In the genomic region with DNA sequence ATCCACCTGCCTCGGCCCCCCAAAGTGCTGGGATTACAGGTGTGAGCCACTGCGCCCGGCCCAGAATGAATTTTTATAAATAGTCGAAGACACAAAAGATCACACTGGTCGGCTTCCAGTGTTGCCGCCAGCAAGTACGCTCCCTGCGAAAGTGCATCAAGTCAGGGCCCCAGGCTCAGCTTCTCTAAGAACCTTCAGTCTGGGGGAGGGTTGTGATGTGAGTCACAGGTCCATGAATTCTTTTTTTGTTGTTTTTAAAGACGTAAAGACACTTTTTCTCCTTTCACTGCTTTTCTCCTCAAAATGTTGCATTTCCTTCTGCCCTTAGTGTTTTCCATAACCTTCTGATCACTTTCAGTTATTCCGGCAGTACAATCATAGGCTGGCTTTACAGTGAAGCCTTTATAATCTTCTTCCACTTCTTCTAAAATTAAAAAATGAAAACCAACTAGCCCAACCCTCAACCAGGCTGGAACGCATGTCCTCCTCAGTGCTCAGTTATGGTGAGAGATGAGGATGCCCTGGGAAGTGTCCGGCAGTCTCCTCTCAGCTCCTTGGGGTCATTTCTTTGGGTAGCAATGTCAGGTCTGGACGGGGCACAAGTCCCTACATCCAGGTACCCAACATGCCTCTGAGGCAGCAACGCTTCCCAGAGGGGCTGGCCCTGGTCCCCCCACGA, we compare ENCODE assay signal across 22 cellular contexts.
DNase-seq lines count a peak whose midpoint lies in the region; ATAC-seq, FAIRE-seq and TF ChIP-seq lines count a peak whose summit lies in the region.
"Had no signal": no experiment of that assay in that cellular context is flagged by ENCODE, and none has a peak within 500 bp of the region (broad histone marks: within the 10 kb centered on the region; RNA-seq: fewer than 3 reads in every experiment).

No MANE protein-coding gene starts in this region.

- H3K9ac ChIP-seq in K562 (ENCODE audit: insufficient read depth in 1 of 2, low read depth in 2 of 2, low read length in 2 of 2) = no peak overlapping the region
- H3K9ac ChIP-seq: SK-N-SH had no signal

- H3K36me3 Mint-ChIP-seq in naive B cell = peaks cover 15 to 38% of the 10 kb centered on the region in 2 donors

- peaks cover 0 to 2% (median 0%) of the 10 kb centered on the region in 7 donors for H3K9me3 Mint-ChIP-seq in naive B cell
- H3K9me3 Mint-ChIP-seq: stimulated activated memory B cell treated with anti-CD40 and anti-IgM and Interleukin-4, amounts not matched to agents 10 μg/mL and 1 μg/mL and 100 μg/mL, for 72 hours had no signal

- peak overlapping the region in 5 of 6 donors; percentile 26 to 69 (median 47) for H3K27ac Mint-ChIP-seq in naive B cell
- H3K27ac Mint-ChIP-seq: stimulated activated memory B cell treated with anti-CD40 and anti-IgM and Interleukin-4, amounts not matched to agents 10 μg/mL and 1 μg/mL and 100 μg/mL, for 72 hours had no signal

- no peak for TF ChIP-seq EP300 in K562 (IDR thresholded peaks at IDR 0.05; ENCODE audit: low read length)

- H3K4me2 ChIP-seq in K562 (ENCODE audit: insufficient read depth, low read length) = no peak overlapping the region
- H3K4me2 ChIP-seq: SK-N-SH had no signal

- FAIRE-seq in H54 (lab: Jason Lieb, UNC) = no peak
- FAIRE-seq in K562 (lab: Jason Lieb, UNC) = no peak
- no peak for FAIRE-seq in urothelium cell line (lab: Jason Lieb, UNC)
- FAIRE-seq: endothelial cell of umbilical vein, keratinocyte had no signal

- no peak for TF ChIP-seq RAD21 in K562 (CRISPR knock-in tag; conservative IDR thresholded peaks at IDR 0.05 in 1 of 2, IDR thresholded peaks at IDR 0.05 in 1 of 2)

- TF ChIP-seq CTCF in K562 (IDR thresholded peaks at IDR 0.05 in 2 of 3, conservative IDR thresholded peaks at IDR 0.05 in 1 of 3; ENCODE audit: insufficient read depth in 2 of 3, low read depth in 1 of 3, low read length in 3 of 3) (no peak), psoas muscle (IDR thresholded peaks at IDR 0.05) (no peak)

- H3K79me2 ChIP-seq in K562 (ENCODE audit: control insufficient read depth, insufficient read depth, low read length) = no peaks in the 10 kb centered on the region

- ATAC-seq in K562 (no peak), naive B cell (ENCODE audit: low read depth in 2 of 2) (no peak), GM19467 (IDR thresholded peaks at IDR 0.05; ENCODE audit: unreplicated experiment) (no peak), psoas muscle (no peak)
- ATAC-seq: activated CD4-positive, CD25-positive, alpha-beta regulatory T cell treated with anti-CD3 and anti-CD28 coated beads, Interleukin-2, amount 50 U/mL, for 24 hours; foreskin keratinocyte; HCT116; lower lobe of right lung; stimulated activated memory B cell treated with anti-CD40 and anti-IgM and Interleukin-4, amounts not matched to agents 10 μg/mL and 1 μg/mL and 100 μg/mL, for 72 hours had no signal

- H3K27me3 ChIP-seq in K562 (ENCODE audit: control insufficient read depth in 2 of 2, insufficient read depth in 2 of 2, low read length in 2 of 2) = no peaks in the 10 kb centered on the region
- no peaks in the 10 kb centered on the region for H3K27me3 ChIP-seq in psoas muscle (ENCODE audit: insufficient read depth in 3 of 3, low read length in 2 of 3)
- H3K27me3 ChIP-seq: foreskin keratinocyte, sigmoid colon, testis had no signal

- H3K36me3 ChIP-seq in K562 (ENCODE audit: control insufficient read depth, insufficient read depth, low read length) (peaks cover 51% of the 10 kb centered on the region), psoas muscle (ENCODE audit: insufficient read depth in 1 of 2, low read depth in 1 of 2) (peaks cover 15 to 65% of the 10 kb centered on the region in 2 donors)

- no peak overlapping the region for H2AFZ ChIP-seq in K562 (ENCODE audit: low read depth, low read length)

- H3K4me3 ChIP-seq in K562 (no peak overlapping the region), psoas muscle (no peak overlapping the region)
- H3K4me3 ChIP-seq: lower lobe of right lung, sigmoid colon, testis had no signal

- no peak overlapping the region for H3K4me3 Mint-ChIP-seq in naive B cell
- H3K4me3 Mint-ChIP-seq: stimulated activated memory B cell treated with anti-CD40 and anti-IgM and Interleukin-4, amounts not matched to agents 10 μg/mL and 1 μg/mL and 100 μg/mL, for 72 hours had no signal

- BruUV-seq in K562 (replicated peaks; lab: Mats Ljungman, UMichigan) = no TSS peak

- no peaks in the 10 kb centered on the region for H3K9me1 ChIP-seq in K562 (ENCODE audit: control insufficient read depth, insufficient read depth, low read length)

- in situ Hi-C loops in K562 (cut with MboI) = no loop called here

- H3K27ac ChIP-seq in K562 (ENCODE audit: extremely low read depth, low read depth, low read length) (no peak overlapping the region), psoas muscle (no peak overlapping the region)
- H3K27ac ChIP-seq: foreskin keratinocyte, lower lobe of right lung, sigmoid colon, testis had no signal

- DNase-seq in AG08396 (ENCODE audit: low spot score) = peak; percentile 21
- peak; percentile 19 for DNase-seq in H54 (ENCODE audit: insufficient read length, low spot score)
- no peak for DNase-seq in K562 (ENCODE audit: extremely low read depth in 1 of 4, low spot score in 3 of 4)
- DNase-seq in naive B cell = no peak
- DNase-seq in psoas muscle = no peak
- DNase-seq in urothelium cell line (ENCODE audit: low spot score) = no peak
- DNase-seq: dermis blood vessel endothelial cell, foreskin keratinocyte, lower lobe of right lung, NCI-H1436, NCI-H2171, NCI-H524 treated with DMSO at 0.1 percent for 48 hours, sigmoid colon, SK-N-SH, T-helper 9 cell, testis had no signal

- no peaks in the 10 kb centered on the region for H4K20me1 ChIP-seq in K562 (replicated peaks; ENCODE audit: control insufficient read depth, insufficient read depth, low read length)

- WGBS in K562 (ENCODE audit: insufficient coverage, low coverage, missing lambda C conversion rate) = 94% methylated on average over 14 of the region's 15 CpGs
- 90 to 94% (median 91%) methylated on average over 15 of the region's 15 CpGs for WGBS in psoas muscle, 3 donors

- intact Hi-C loops in K562 (cut with micrococcal nuclease) (no loop called here), psoas muscle (cut with DNase I) (no loop called here)

- no peaks in the 10 kb centered on the region for H3K27me3 Mint-ChIP-seq in naive B cell
- H3K27me3 Mint-ChIP-seq: stimulated activated memory B cell treated with anti-CD40 and anti-IgM and Interleukin-4, amounts not matched to agents 10 μg/mL and 1 μg/mL and 100 μg/mL, for 72 hours had no signal

- CTCF ChIA-PET in K562 (lab: Yijun Ruan, JAX; ENCODE audit: low intra/inter-chr PET ratio) = no interaction called here

- TF ChIP-seq POLR2A in H54 (IDR thresholded peaks at IDR 0.05; ENCODE audit: low read depth, low read length) (no peak), K562 (conservative IDR thresholded peaks at IDR 0.05) (0 out of 2 replicates have a peak, but pooled peaks have one; percentile 4)

- peaks cover 0 to 15% (median 0%) of the 10 kb centered on the region in 3 donors for H3K4me1 Mint-ChIP-seq in naive B cell
- H3K4me1 Mint-ChIP-seq: stimulated activated memory B cell treated with anti-CD40 and anti-IgM and Interleukin-4, amounts not matched to agents 10 μg/mL and 1 μg/mL and 100 μg/mL, for 72 hours had no signal

- H3K4me1 ChIP-seq in K562 (replicated peaks in 1 of 2; ENCODE audit: control insufficient read depth in 2 of 2, insufficient read depth in 2 of 2, low read length in 2 of 2) (no peaks in the 10 kb centered on the region), psoas muscle (no peaks in the 10 kb centered on the region)
- H3K4me1 ChIP-seq: foreskin keratinocyte, lower lobe of right lung, sigmoid colon, testis had no signal

- H3K9me3 ChIP-seq in K562 (replicated peaks; ENCODE audit: control insufficient read depth, insufficient read depth, low read depth, low read length) = no peaks in the 10 kb centered on the region
- no peaks in the 10 kb centered on the region for H3K9me3 ChIP-seq in psoas muscle
- H3K9me3 ChIP-seq: lower lobe of right lung, sigmoid colon, SK-N-SH, testis had no signal

- POLR2A ChIA-PET in K562 (lab: Yijun Ruan, JAX) = interaction anchor here (0.5 to 1.4 kb wide), 4 partner anchors 9 to 153 kb away, joined by 3 to 4 read pairs (median 3); no protein-coding TSS in a partner anchor

TF ChIP-seq in K562, 482 proteins besides CTCF, POLR2A, EP300 and RAD21 (continues in another document):
- TF ChIP-seq ZNF224 (CRISPR knock-in tag; IDR thresholded peaks at IDR 0.05) (no peak), RBM15 (IDR thresholded peaks at IDR 0.05; ENCODE audit: insufficient read depth, low read length) (no peak), IRF1 (CRISPR knock-in tag; IDR thresholded peaks at IDR 0.05; ENCODE audit: borderline replicate concordance) (no peak), U2AF2 (optimal IDR thresholded peaks at IDR 0.05; ENCODE audit: low read depth, low read length) (no peak)

Comparison
In these comparisons a context has a peak if more than half of its experiments do, and no peak if none do; other contexts are left out.
1. DNase-seq: peak in AG08396 (single experiment) and H54 (single experiment); none in K562 (0 of 4), naive B cell (single experiment), psoas muscle (0 of 2) and urothelium cell line (single experiment).